Comparison of ENCODE assay signal across 15 cellular contexts in genomic region chr1:151401860-151402259, GRCh38. TPM values are rescaled to one million over a fixed set of nuclear protein-coding genes. Genes with fewer than 3 reads are reported as not detected.
DNase-seq lines count a peak whose midpoint lies in the region; ATAC-seq and TF ChIP-seq lines count a peak whose summit lies in the region.
"Had no signal": no experiment of that assay in that cellular context is flagged by ENCODE, and none has a peak within 500 bp of the region (broad histone marks: within the 10 kb centered on the region; RNA-seq: fewer than 3 reads in every experiment).

No MANE protein-coding gene starts in this region.

- no peaks in the 10 kb centered on the region for H3K27me3 Mint-ChIP-seq in activated naive CD4-positive, alpha-beta T cell treated with anti-CD3 and anti-CD28 coated beads, Interleukin-2, amount 50 U/mL, for 24 hours
- no peaks in the 10 kb centered on the region for H3K27me3 Mint-ChIP-seq in activated B cell treated with CpG ODN at 0.5 μM for 24 hours
- peaks cover 0 to 8% (median 6%) of the 10 kb centered on the region in 3 donors for H3K27me3 Mint-ChIP-seq in immature natural killer cell (ENCODE audit: low read depth in 3 of 3)

- H3K27ac Mint-ChIP-seq in activated naive CD4-positive, alpha-beta T cell treated with anti-CD3 and anti-CD28 coated beads, Interleukin-2, amount 50 U/mL, for 24 hours = peak overlapping the region; percentile 98
- H3K27ac Mint-ChIP-seq in activated B cell treated with CpG ODN at 0.5 μM for 24 hours (peak overlapping the region; percentile 50), immature natural killer cell (peak overlapping the region in 5 of 6 donors; percentile 9 to 98 (median 80))
- H3K27ac Mint-ChIP-seq in stimulated activated effector memory CD8-positive, alpha-beta T cell treated with anti-CD3 and anti-CD28 coated beads, Interleukin-12 subunit alpha, Interleukin-12 subunit beta, amount 100 ng/mL, for 72 hours = peak overlapping the region; percentile 24

- H3K27me3 ChIP-seq in SJCRH30 = no peaks in the 10 kb centered on the region
- H3K27me3 ChIP-seq: pancreas had no signal

- no peak for ATAC-seq in activated B cell treated with CpG ODN at 0.5 μM for 24 hours (ENCODE audit: low read depth)
- ATAC-seq in stimulated activated effector memory CD8-positive, alpha-beta T cell treated with anti-CD3 and anti-CD28 coated beads, Interleukin-12 subunit alpha, Interleukin-12 subunit beta, amount 100 ng/mL, for 72 hours = no peak
- ATAC-seq: pancreas had no signal

- no peaks in the 10 kb centered on the region for H3K9me3 Mint-ChIP-seq in activated naive CD4-positive, alpha-beta T cell treated with anti-CD3 and anti-CD28 coated beads, Interleukin-2, amount 50 U/mL, for 24 hours
- H3K9me3 Mint-ChIP-seq in activated B cell treated with CpG ODN at 0.5 μM for 24 hours = no peaks in the 10 kb centered on the region
- no peaks in the 10 kb centered on the region for H3K9me3 Mint-ChIP-seq in immature natural killer cell
- no peaks in the 10 kb centered on the region for H3K9me3 Mint-ChIP-seq in stimulated activated effector memory CD8-positive, alpha-beta T cell treated with anti-CD3 and anti-CD28 coated beads, Interleukin-12 subunit alpha, Interleukin-12 subunit beta, amount 100 ng/mL, for 72 hours

- no peak for TF ChIP-seq CTCF in activated B cell treated with CpG ODN at 0.5 μM for 24 hours (IDR thresholded peaks at IDR 0.05)
- no peak for TF ChIP-seq CTCF in GM10248 (IDR thresholded peaks at IDR 0.05; ENCODE audit: control extremely low read depth, extremely low read depth, low read depth, missing control alignments)

- no peak overlapping the region for H3K4me3 ChIP-seq in SJCRH30
- H3K4me3 ChIP-seq: pancreas had no signal

- no peak overlapping the region for H3K27ac ChIP-seq in SJCRH30
- H3K27ac ChIP-seq: pancreas had no signal

- peak overlapping the region; percentile 33 for H3K4me3 Mint-ChIP-seq in activated naive CD4-positive, alpha-beta T cell treated with anti-CD3 and anti-CD28 coated beads, Interleukin-2, amount 50 U/mL, for 24 hours
- peak overlapping the region; percentile 28 for H3K4me3 Mint-ChIP-seq in activated B cell treated with CpG ODN at 0.5 μM for 24 hours
- peak overlapping the region in 4 of 5 donors; percentile 11 to 91 (median 54) for H3K4me3 Mint-ChIP-seq in immature natural killer cell
- H3K4me3 Mint-ChIP-seq in stimulated activated effector memory CD8-positive, alpha-beta T cell treated with anti-CD3 and anti-CD28 coated beads, Interleukin-12 subunit alpha, Interleukin-12 subunit beta, amount 100 ng/mL, for 72 hours = no peak overlapping the region

- no peaks in the 10 kb centered on the region for H3K9me3 ChIP-seq in SJCRH30 (replicated peaks)
- H3K9me3 ChIP-seq: pancreas had no signal

- H3K36me3 Mint-ChIP-seq in activated naive CD4-positive, alpha-beta T cell treated with anti-CD3 and anti-CD28 coated beads, Interleukin-2, amount 50 U/mL, for 24 hours = peaks cover 15% of the 10 kb centered on the region
- H3K36me3 Mint-ChIP-seq in activated B cell treated with CpG ODN at 0.5 μM for 24 hours (ENCODE audit: low read depth) = peaks cover 69% of the 10 kb centered on the region
- peaks cover 5 to 43% (median 27%) of the 10 kb centered on the region in 3 donors for H3K36me3 Mint-ChIP-seq in immature natural killer cell
- peaks cover 79% of the 10 kb centered on the region for H3K36me3 Mint-ChIP-seq in stimulated activated effector memory CD8-positive, alpha-beta T cell treated with anti-CD3 and anti-CD28 coated beads, Interleukin-12 subunit alpha, Interleukin-12 subunit beta, amount 100 ng/mL, for 72 hours

- POLR2A ChIA-PET in activated B cell treated with CpG ODN at 0.5 μM for 24 hours (lab: Charles Lee) (no interaction called here), GM10248 (lab: Yijun Ruan, JAX) (no interaction called here)

- intact Hi-C loops in activated B cell treated with CpG ODN at 0.5 μM for 24 hours (cut with micrococcal nuclease) = no loop called here

- peaks cover 47% of the 10 kb centered on the region for H3K36me3 ChIP-seq in SJCRH30

- H3K4me1 ChIP-seq in SJCRH30 = peaks cover 3% of the 10 kb centered on the region

- CTCF ChIA-PET in activated B cell treated with CpG ODN at 0.5 μM for 24 hours (lab: Charles Lee) (interaction anchor here (2.2 kb wide), 1 partner anchor 101 kb away, joined by 5 read pairs; no protein-coding TSS in a partner anchor), GM10248 (lab: Yijun Ruan, JAX) (interaction anchor here (3.3 to 6.7 kb wide), 2 partner anchors 10 to 61 kb away, joined by 13 to 27 read pairs; no protein-coding TSS in a partner anchor)

- DNase-seq in activated naive CD4-positive, alpha-beta T cell (lab: John Stamatoyannopoulos, UW) = no peak
- DNase-seq in activated B cell treated with CpG ODN at 0.5 μM for 24 hours = no peak
- no peak for DNase-seq in immature natural killer cell
- DNase-seq in stimulated activated effector memory CD8-positive, alpha-beta T cell treated with anti-CD3 and anti-CD28 coated beads, Interleukin-12 subunit alpha, Interleukin-12 subunit beta, amount 100 ng/mL, for 72 hours (ENCODE audit: low spot score in 2 of 2) = no peak
- no peak for DNase-seq in NCI-H446 (lab: John Stamatoyannopoulos, UW)
- no peak for DNase-seq in SJCRH30
- no peak for DNase-seq in GM10248 (ENCODE audit: extremely low spot score)
- DNase-seq: activated effector memory CD4-positive, alpha-beta T cell treated with anti-CD3 and anti-CD28 coated beads, Interleukin-2, amount 50 U/mL, for 16 hours; caudate nucleus; GOT3; MV-4-11; NCI-H2171 treated with DMSO at 0.1 percent for 48 hours; pancreas; SIG-M5 had no signal

- peaks cover 28% of the 10 kb centered on the region for H3K4me1 Mint-ChIP-seq in activated naive CD4-positive, alpha-beta T cell treated with anti-CD3 and anti-CD28 coated beads, Interleukin-2, amount 50 U/mL, for 24 hours
- H3K4me1 Mint-ChIP-seq in activated B cell treated with CpG ODN at 0.5 μM for 24 hours (peaks cover 31% of the 10 kb centered on the region), immature natural killer cell (peaks cover 21 to 38% of the 10 kb centered on the region in 2 donors)
- H3K4me1 Mint-ChIP-seq in stimulated activated effector memory CD8-positive, alpha-beta T cell treated with anti-CD3 and anti-CD28 coated beads, Interleukin-12 subunit alpha, Interleukin-12 subunit beta, amount 100 ng/mL, for 72 hours = peaks cover 37% of the 10 kb centered on the region

RNA-seq across cellular contexts. Expression of gene PSMB4, which starts 2.5 kb away (rescaled TPM):
- total RNA-seq in activated B cell treated with CpG ODN at 0.5 μM for 24 hours = 310 and 330 TPM in 2 replicates
- polyA plus RNA-seq in immature natural killer cell = 10 to 100 TPM; 64.4 to 90.7 (median 71.4) TPM
- total RNA-seq in SJCRH30 (2014; rRNA removed; shearing (Covaris generic)) = 355 and 363 TPM in 2 replicates

RNA-seq across cellular contexts. Expression of gene SELENBP1, which starts 29.4 kb away (rescaled TPM):
- total RNA-seq in activated B cell treated with CpG ODN at 0.5 μM for 24 hours = not detected in 2 replicates
- polyA plus RNA-seq in immature natural killer cell = not detected
- total RNA-seq in SJCRH30 (2014; rRNA removed; shearing (Covaris generic)) = 10.4 and 11.8 TPM in 2 replicates

RNA-seq across cellular contexts. Expression of gene RFX5, which starts 54.8 kb away (rescaled TPM):
- 222 and 262 TPM in 2 replicates for total RNA-seq in activated B cell treated with CpG ODN at 0.5 μM for 24 hours
- polyA plus RNA-seq in immature natural killer cell = 10 to 100 TPM; 30.0 to 37.8 (median 37.1) TPM
- total RNA-seq in SJCRH30 (2014; rRNA removed; shearing (Covaris generic)) = 29.1 and 33.2 TPM in 2 replicates

RNA-seq across cellular contexts. Expression of gene POGZ, which starts 57.4 kb away (rescaled TPM):
- 121 and 135 TPM in 2 replicates for total RNA-seq in activated B cell treated with CpG ODN at 0.5 μM for 24 hours
- polyA plus RNA-seq in immature natural killer cell = 1 to 10 TPM; 3.8 to 8.5 (median 6.7) TPM
- 32.1 and 39.5 TPM in 2 replicates for total RNA-seq in SJCRH30 (2014; rRNA removed; shearing (Covaris generic))

Comparison
In these comparisons a context has a peak if more than half of its experiments do, and no peak if none do; other contexts are left out.
1. H3K27ac Mint-ChIP-seq: peak in every context shown above with its lines; median percentile 98 in activated naive CD4-positive, alpha-beta T cell treated with anti-CD3 and anti-CD28 coated beads, Interleukin-2, amount 50 U/mL, for 24 hours; 80 in immature natural killer cell; 50 in activated B cell treated with CpG ODN at 0.5 μM for 24 hours; 24 in stimulated activated effector memory CD8-positive, alpha-beta T cell treated with anti-CD3 and anti-CD28 coated beads, Interleukin-12 subunit alpha, Interleukin-12 subunit beta, amount 100 ng/mL, for 72 hours.
2. RNA of gene SELENBP1, which starts 29.4 kb away (total RNA-seq): 10.4 to 11.8 TPM in SJCRH30; not detected in activated B cell treated with CpG ODN at 0.5 μM for 24 hours; every median in the first group is over 10 times any median in the second.